In genomic region chr4:54233697-54234496, GRCh38 we compare ENCODE assay signal across 8 cellular contexts. TPM values are rescaled to one million over a fixed set of nuclear protein-coding genes. Genes with fewer than 3 reads are reported as not detected.
A peak's percentile ranks its signal among the peaks of the same experiment; 100 is the strongest.
DNase-seq lines count a peak whose midpoint lies in the region; ATAC-seq and TF ChIP-seq lines count a peak whose summit lies in the region.

No MANE protein-coding gene starts in this region.

- no peaks in the 10 kb centered on the region for H3K36me3 ChIP-seq in mucosa of descending colon (ENCODE audit: low read depth)

- TF ChIP-seq CTCF in epithelial cell of esophagus (IDR thresholded peaks at IDR 0.05; ENCODE audit: insufficient read depth, low read depth, low read length, missing control alignments) (peak; percentile 94), mucosa of descending colon (IDR thresholded peaks at IDR 0.05) (peak; percentile 86)

- H3K4me1 ChIP-seq in mucosa of descending colon (ENCODE audit: low read depth) = peaks cover 28% of the 10 kb centered on the region

- H3K9me3 ChIP-seq in mucosa of descending colon = no peaks in the 10 kb centered on the region

- H3K4me3 ChIP-seq in epithelial cell of esophagus (ENCODE audit: low read length) = peak overlapping the region; percentile 29
- H3K4me3 ChIP-seq in mucosa of descending colon = peak overlapping the region; percentile 17

- intact Hi-C loops in mucosa of descending colon (cut with DNase I, micrococcal nuclease) = loop anchor here in 1 of 2 donors (2.0 to 5.0 kb wide), 2 partner anchors 325 to 527 kb away; no protein-coding TSS in a partner anchor

- DNase-seq in AML-193 (lab: John Stamatoyannopoulos, UW) (peak; percentile 17 to 32), NOMO-1 treated with DMSO at 0.1 percent for 48 hours (lab: John Stamatoyannopoulos, UW; ENCODE audit: unreplicated experiment) (peak; percentile 69), activated T-cell treated with anti-CD3 and anti-CD28 coated beads for 1 hour (ENCODE audit: low read depth) (peak; percentile 53), epithelial cell of esophagus (ENCODE audit: low read depth) (peak; percentile 76), mucosa of descending colon (peak; percentile 68 to 77 (median 70))
- DNase-seq in stimulated activated CD8-positive, alpha-beta memory T cell treated with anti-CD3 and anti-CD28 coated beads, Interleukin-4, amount 100 ng/mL, for 1 hour (ENCODE audit: low read depth in 2 of 2, low spot score in 1 of 2) = peak; percentile 24 to 53

- ATAC-seq in GM19025 (IDR thresholded peaks at IDR 0.05; ENCODE audit: low read depth, unreplicated experiment) (peak; percentile 13), HG03442 (IDR thresholded peaks at IDR 0.05; ENCODE audit: unreplicated experiment) (peak; percentile 47), mucosa of descending colon (peak; percentile 75)

RNA-seq across cellular contexts. Expression of gene PDGFRA, which starts 4.8 kb away (rescaled TPM):
- 100 to 1,000 TPM in 1 of 3 donors, 10 to 100 TPM in 2; 31.6 to 110 (median 60.6) TPM for total RNA-seq in mucosa of descending colon

Comparison
In these comparisons a context has a peak if more than half of its experiments do, and no peak if none do; other contexts are left out.
1. Peak in every context shown above with its lines: DNase-seq, ATAC-seq and H3K4me3 ChIP-seq.
2. DNase-seq: peak in every context shown above with its lines; median percentile 76 in epithelial cell of esophagus; 70 in mucosa of descending colon; 69 in NOMO-1 treated with DMSO at 0.1 percent for 48 hours; 53 in activated T-cell treated with anti-CD3 and anti-CD28 coated beads for 1 hour; 38 in stimulated activated CD8-positive, alpha-beta memory T cell treated with anti-CD3 and anti-CD28 coated beads, Interleukin-4, amount 100 ng/mL, for 1 hour; 24 in AML-193.
3. ATAC-seq: peak in every context shown above with its lines; median percentile 75 in mucosa of descending colon; 47 in HG03442; 13 in GM19025.